20 cellular contexts compared by ENCODE assay signal in genomic region chr2:137967042-137967441, GRCh38. TPM values are rescaled to one million over a fixed set of nuclear protein-coding genes. Genes with fewer than 3 reads are reported as not detected.
DNase-seq lines count a peak whose midpoint lies in the region; ATAC-seq and TF ChIP-seq lines count a peak whose summit lies in the region.
"Had no signal": no experiment of that assay in that cellular context is flagged by ENCODE, and none has a peak within 500 bp of the region (broad histone marks: within the 10 kb centered on the region; RNA-seq: fewer than 3 reads in every experiment).

No MANE protein-coding gene starts in this region.

- H3K9me3 Mint-ChIP-seq in progenitor cell of endocrine pancreas (ENCODE audit: low read depth), result peaks cover 4% of the 10 kb centered on the region
- H3K9me3 Mint-ChIP-seq: CD8-positive, alpha-beta memory T cell had no signal

- H3K9me3 ChIP-seq in adipocyte (ENCODE audit: control insufficient read depth, low read length), result no peaks in the 10 kb centered on the region
- no peaks in the 10 kb centered on the region for H3K9me3 ChIP-seq in left lung
- no peaks in the 10 kb centered on the region for H3K9me3 ChIP-seq in upper lobe of right lung

- DNase-seq in adipocyte (ENCODE audit: low read depth), result no peak
- DNase-seq in left lung, result no peak
- DNase-seq in progenitor cell of endocrine pancreas (ENCODE audit: low spot score, unreplicated experiment), result no peak
- DNase-seq in upper lobe of right lung, result no peak
- no peak for DNase-seq in putamen (ENCODE audit: low spot score)
- no peak for DNase-seq in NCI-H69 (lab: John Stamatoyannopoulos, UW)
- DNase-seq: ACHN; CD8-positive, alpha-beta memory T cell; DMS153; Karpas-422; MM.1S; NCI-H1105; NCI-H187 treated with DMSO at 0.1 percent for 48 hours; NCI-H2171; NCI-H446 treated with DMSO at 0.1 percent for 48 hours; NCI-H82; Right ventricle myocardium superior had no signal

- peak overlapping the region; percentile 88 for H3K27ac Mint-ChIP-seq in progenitor cell of endocrine pancreas
- H3K27ac Mint-ChIP-seq: B cell; CD8-positive, alpha-beta memory T cell had no signal

- intact Hi-C loops in left lung (cut with DNase I) (no loop called here), upper lobe of right lung (cut with DNase I) (no loop called here)

- H3K4me3 Mint-ChIP-seq in progenitor cell of endocrine pancreas (ENCODE audit: low read depth), result no peak overlapping the region
- H3K4me3 Mint-ChIP-seq: B cell; CD8-positive, alpha-beta memory T cell had no signal

- peak overlapping the region; percentile 98 for H3K9ac ChIP-seq in adipocyte (ENCODE audit: low read length)

- peaks cover 24% of the 10 kb centered on the region for H3K36me3 Mint-ChIP-seq in progenitor cell of endocrine pancreas (ENCODE audit: insufficient read depth)
- H3K36me3 Mint-ChIP-seq: CD8-positive, alpha-beta memory T cell had no signal

- TF ChIP-seq CTCF in left lung (IDR thresholded peaks at IDR 0.05) (no peak), progenitor cell of endocrine pancreas (IDR thresholded peaks at IDR 0.05; ENCODE audit: unreplicated experiment) (no peak), upper lobe of right lung (IDR thresholded peaks at IDR 0.05) (no peak)

- H3K4me1 Mint-ChIP-seq in progenitor cell of endocrine pancreas (ENCODE audit: low read depth), result peaks cover 44% of the 10 kb centered on the region
- H3K4me1 Mint-ChIP-seq: B cell; CD8-positive, alpha-beta memory T cell had no signal

- H3K4me1 ChIP-seq in adipocyte (ENCODE audit: control insufficient read depth, insufficient read depth, low read length), result peaks cover 50% of the 10 kb centered on the region
- H3K4me1 ChIP-seq in left lung, result peaks cover 8 to 40% of the 10 kb centered on the region in 2 donors
- peaks cover 23% of the 10 kb centered on the region for H3K4me1 ChIP-seq in upper lobe of right lung

- peaks cover 27% of the 10 kb centered on the region for H3K36me3 ChIP-seq in adipocyte (ENCODE audit: control insufficient read depth, insufficient read depth, low read length, severe bottlenecking)
- H3K36me3 ChIP-seq in left lung, result peaks cover 0 to 6% of the 10 kb centered on the region in 2 donors
- peaks cover 3% of the 10 kb centered on the region for H3K36me3 ChIP-seq in upper lobe of right lung

- H3K27me3 Mint-ChIP-seq in progenitor cell of endocrine pancreas, result no peaks in the 10 kb centered on the region
- H3K27me3 Mint-ChIP-seq: B cell; CD8-positive, alpha-beta memory T cell had no signal

- no peaks in the 10 kb centered on the region for H3K27me3 ChIP-seq in adipocyte (replicated peaks; ENCODE audit: control insufficient read depth, insufficient read depth, low read length)
- H3K27me3 ChIP-seq in left lung, result no peaks in the 10 kb centered on the region
- no peaks in the 10 kb centered on the region for H3K27me3 ChIP-seq in upper lobe of right lung

- ATAC-seq in left lung (no peak), upper lobe of right lung (no peak), HG03439 (IDR thresholded peaks at IDR 0.05; ENCODE audit: unreplicated experiment) (no peak)
- ATAC-seq: Panc1 had no signal

- H3K27ac ChIP-seq in left lung (peak overlapping the region; percentile 87 to 94), upper lobe of right lung (peak overlapping the region; percentile 48)

- H3K4me3 ChIP-seq in adipocyte (ENCODE audit: low read length) (peak overlapping the region; percentile 94), left lung (peak overlapping the region in 1 of 2 donors; percentile 43), upper lobe of right lung (peak overlapping the region; percentile 60)

RNA-seq across cellular contexts. Expression of gene HNMT, which starts 2.8 kb away (rescaled TPM):
- total RNA-seq in left lung, result 10 to 100 TPM; 53.0 to 61.9 TPM
- 16.8 and 17.6 TPM in 2 replicates for total RNA-seq in progenitor cell of endocrine pancreas
- total RNA-seq in upper lobe of right lung, result 67.4 TPM
- total RNA-seq: B cell had no signal
